8 cellular contexts compared by ENCODE assay signal in genomic region chr7:55367283-55367840, GRCh38. TPM values are rescaled to one million over a fixed set of nuclear protein-coding genes. Genes with fewer than 3 reads are reported as not detected.
DNase-seq lines count a peak whose midpoint lies in the region; ATAC-seq and TF ChIP-seq lines count a peak whose summit lies in the region.

No MANE protein-coding gene starts in this region.

- WGBS in liver = 94% methylated on average over 19 of the region's 19 CpGs
- WGBS in thymus = 95% methylated on average over 19 of the region's 19 CpGs

- no peaks in the 10 kb centered on the region for H3K36me3 ChIP-seq in liver (ENCODE audit: control insufficient read depth in 4 of 4, insufficient read depth in 3 of 4, low read depth in 1 of 4, low read length in 3 of 4)
- no peaks in the 10 kb centered on the region for H3K36me3 ChIP-seq in thymus (ENCODE audit: control insufficient read depth, insufficient read depth)

- H3K4me3 ChIP-seq in liver (ENCODE audit: low read depth in 1 of 3, low read length in 3 of 3) (peak overlapping the region in 2 of 3 donors; percentile 86 to 96), thymus (ENCODE audit: low read length) (peak overlapping the region; percentile 90)

- peak overlapping the region; percentile 99 for H3K27ac Mint-ChIP-seq in activated naive CD8-positive, alpha-beta T cell treated with anti-CD3 and anti-CD28 coated beads, Interleukin-2, amount 50 U/mL, for 24 hours

- no peak for TF ChIP-seq CTCF in liver (IDR thresholded peaks at IDR 0.05; ENCODE audit: low read depth, low read length, missing input control)

- no peak for DNase-seq in activated T-cell treated with anti-CD3 and anti-CD28 coated beads, Interleukin-2, amount 50 U/mL, for 4 hours
- no peak for DNase-seq in activated T-cell treated with anti-CD3 and anti-CD28 coated beads, Interleukin-2, amount 50 U/mL, for 48 hours
- DNase-seq in activated naive CD8-positive, alpha-beta T cell treated with anti-CD3 and anti-CD28 coated beads, Interleukin-2, amount 50 U/mL, for 24 hours = no peak
- DNase-seq in occipital lobe (lab: John Stamatoyannopoulos, UW) (no peak), glomerular visceral epithelial cell (ENCODE audit: extremely low spot score) (no peak)

- H3K36me3 Mint-ChIP-seq in activated T-cell treated with anti-CD3 and anti-CD28 coated beads, Interleukin-2, amount 50 U/mL, for 4 hours (ENCODE audit: insufficient read depth) = peaks cover 1% of the 10 kb centered on the region
- H3K36me3 Mint-ChIP-seq in activated naive CD8-positive, alpha-beta T cell treated with anti-CD3 and anti-CD28 coated beads, Interleukin-2, amount 50 U/mL, for 24 hours (ENCODE audit: low read depth) = peaks cover 20% of the 10 kb centered on the region

- H3K9me3 ChIP-seq in liver (ENCODE audit: control insufficient read depth in 4 of 4, low read length in 3 of 4) (no peaks in the 10 kb centered on the region), thymus (ENCODE audit: control insufficient read depth) (no peaks in the 10 kb centered on the region)

- no peaks in the 10 kb centered on the region for H3K27me3 Mint-ChIP-seq in activated T-cell treated with anti-CD3 and anti-CD28 coated beads, Interleukin-2, amount 50 U/mL, for 4 hours (ENCODE audit: low read depth)
- peaks cover 2% of the 10 kb centered on the region for H3K27me3 Mint-ChIP-seq in activated naive CD8-positive, alpha-beta T cell treated with anti-CD3 and anti-CD28 coated beads, Interleukin-2, amount 50 U/mL, for 24 hours

- H3K4me3 Mint-ChIP-seq in activated T-cell treated with anti-CD3 and anti-CD28 coated beads, Interleukin-2, amount 50 U/mL, for 4 hours = peak overlapping the region; percentile 98
- peak overlapping the region; percentile 98 for H3K4me3 Mint-ChIP-seq in activated naive CD8-positive, alpha-beta T cell treated with anti-CD3 and anti-CD28 coated beads, Interleukin-2, amount 50 U/mL, for 24 hours

- H3K27ac ChIP-seq in liver (ENCODE audit: low read depth in 1 of 2, low read length in 2 of 2) = no peak overlapping the region
- H3K27ac ChIP-seq in thymus (ENCODE audit: low read depth) = no peak overlapping the region

- H3K9ac ChIP-seq in liver (ENCODE audit: low read depth in 1 of 2, low read length in 2 of 2) = peak overlapping the region in 1 of 2 donors; percentile 98

- H3K4me1 Mint-ChIP-seq in activated T-cell treated with anti-CD3 and anti-CD28 coated beads, Interleukin-2, amount 50 U/mL, for 4 hours (ENCODE audit: low read depth) = peaks cover 35% of the 10 kb centered on the region
- H3K4me1 Mint-ChIP-seq in activated naive CD8-positive, alpha-beta T cell treated with anti-CD3 and anti-CD28 coated beads, Interleukin-2, amount 50 U/mL, for 24 hours = peaks cover 30% of the 10 kb centered on the region

- H3K27me3 ChIP-seq in liver (ENCODE audit: control insufficient read depth in 4 of 4, insufficient read depth in 4 of 4, low read length in 3 of 4) (no peaks in the 10 kb centered on the region), thymus (ENCODE audit: control insufficient read depth, insufficient read depth) (no peaks in the 10 kb centered on the region)

- H3K4me1 ChIP-seq in liver (ENCODE audit: control insufficient read depth in 4 of 4, insufficient read depth in 4 of 4, low read length in 3 of 4) = peaks cover 3 to 23% (median 21%) of the 10 kb centered on the region in 4 donors
- H3K4me1 ChIP-seq in thymus (ENCODE audit: control insufficient read depth, insufficient read depth, low read length) = peaks cover 8% of the 10 kb centered on the region

- no peaks in the 10 kb centered on the region for H3K9me3 Mint-ChIP-seq in activated T-cell treated with anti-CD3 and anti-CD28 coated beads, Interleukin-2, amount 50 U/mL, for 4 hours
- no peaks in the 10 kb centered on the region for H3K9me3 Mint-ChIP-seq in activated naive CD8-positive, alpha-beta T cell treated with anti-CD3 and anti-CD28 coated beads, Interleukin-2, amount 50 U/mL, for 24 hours

- ATAC-seq in activated T-cell treated with anti-CD3 and anti-CD28 coated beads, Interleukin-2, amount 50 U/mL, for 4 hours = no peak
- ATAC-seq in activated naive CD8-positive, alpha-beta T cell treated with anti-CD3 and anti-CD28 coated beads, Interleukin-2, amount 50 U/mL, for 24 hours = no peak
- ATAC-seq in HG02798 (IDR thresholded peaks at IDR 0.05; ENCODE audit: poor library complexity, unreplicated experiment) = no peak

- no peak for TF ChIP-seq RAD21 in liver (IDR thresholded peaks at IDR 0.05)

TF ChIP-seq in liver, 16 proteins besides CTCF, POLR2A, EP300 and RAD21:
- TF ChIP-seq FOXA1 (IDR thresholded peaks at IDR 0.05) (no peak), TAF1 (conservative IDR thresholded peaks at IDR 0.05) (no peak), HNF4A (conservative IDR thresholded peaks at IDR 0.05) (no peak), HNF4G (IDR thresholded peaks at IDR 0.05) (no peak), GABPA (IDR thresholded peaks at IDR 0.05 in 1 of 2, conservative IDR thresholded peaks at IDR 0.05 in 1 of 2) (no peak), NR2F2 (IDR thresholded peaks at IDR 0.05) (no peak), JUND (IDR thresholded peaks at IDR 0.05) (no peak), YY1 (IDR thresholded peaks at IDR 0.05) (no peak), ATF3 (IDR thresholded peaks at IDR 0.05) (no peak), EGR1 (IDR thresholded peaks at IDR 0.05; ENCODE audit: low read depth in 2 of 2) (no peak), RXRA (IDR thresholded peaks at IDR 0.05) (no peak), FOXA2 (IDR thresholded peaks at IDR 0.05) (no peak), MAX (IDR thresholded peaks at IDR 0.05) (no peak)
- TF ChIP-seq, protein P1, sequence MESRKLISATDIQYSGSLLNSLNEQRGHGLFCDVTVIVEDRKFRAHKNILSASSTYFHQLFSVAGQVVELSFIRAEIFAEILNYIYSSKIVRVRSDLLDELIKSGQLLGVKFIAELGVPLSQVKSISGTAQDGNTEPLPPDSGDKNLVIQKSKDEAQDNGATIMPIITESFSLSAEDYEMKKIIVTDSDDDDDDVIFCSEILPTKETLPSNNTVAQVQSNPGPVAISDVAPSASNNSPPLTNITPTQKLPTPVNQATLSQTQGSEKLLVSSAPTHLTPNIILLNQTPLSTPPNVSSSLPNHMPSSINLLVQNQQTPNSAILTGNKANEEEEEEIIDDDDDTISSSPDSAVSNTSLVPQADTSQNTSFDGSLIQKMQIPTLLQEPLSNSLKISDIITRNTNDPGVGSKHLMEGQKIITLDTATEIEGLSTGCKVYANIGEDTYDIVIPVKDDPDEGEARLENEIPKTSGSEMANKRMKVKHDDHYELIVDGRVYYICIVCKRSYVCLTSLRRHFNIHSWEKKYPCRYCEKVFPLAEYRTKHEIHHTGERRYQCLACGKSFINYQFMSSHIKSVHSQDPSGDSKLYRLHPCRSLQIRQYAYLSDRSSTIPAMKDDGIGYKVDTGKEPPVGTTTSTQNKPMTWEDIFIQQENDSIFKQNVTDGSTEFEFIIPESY (IDR thresholded peaks at IDR 0.05) = no peak
- TF ChIP-seq, protein P2, sequence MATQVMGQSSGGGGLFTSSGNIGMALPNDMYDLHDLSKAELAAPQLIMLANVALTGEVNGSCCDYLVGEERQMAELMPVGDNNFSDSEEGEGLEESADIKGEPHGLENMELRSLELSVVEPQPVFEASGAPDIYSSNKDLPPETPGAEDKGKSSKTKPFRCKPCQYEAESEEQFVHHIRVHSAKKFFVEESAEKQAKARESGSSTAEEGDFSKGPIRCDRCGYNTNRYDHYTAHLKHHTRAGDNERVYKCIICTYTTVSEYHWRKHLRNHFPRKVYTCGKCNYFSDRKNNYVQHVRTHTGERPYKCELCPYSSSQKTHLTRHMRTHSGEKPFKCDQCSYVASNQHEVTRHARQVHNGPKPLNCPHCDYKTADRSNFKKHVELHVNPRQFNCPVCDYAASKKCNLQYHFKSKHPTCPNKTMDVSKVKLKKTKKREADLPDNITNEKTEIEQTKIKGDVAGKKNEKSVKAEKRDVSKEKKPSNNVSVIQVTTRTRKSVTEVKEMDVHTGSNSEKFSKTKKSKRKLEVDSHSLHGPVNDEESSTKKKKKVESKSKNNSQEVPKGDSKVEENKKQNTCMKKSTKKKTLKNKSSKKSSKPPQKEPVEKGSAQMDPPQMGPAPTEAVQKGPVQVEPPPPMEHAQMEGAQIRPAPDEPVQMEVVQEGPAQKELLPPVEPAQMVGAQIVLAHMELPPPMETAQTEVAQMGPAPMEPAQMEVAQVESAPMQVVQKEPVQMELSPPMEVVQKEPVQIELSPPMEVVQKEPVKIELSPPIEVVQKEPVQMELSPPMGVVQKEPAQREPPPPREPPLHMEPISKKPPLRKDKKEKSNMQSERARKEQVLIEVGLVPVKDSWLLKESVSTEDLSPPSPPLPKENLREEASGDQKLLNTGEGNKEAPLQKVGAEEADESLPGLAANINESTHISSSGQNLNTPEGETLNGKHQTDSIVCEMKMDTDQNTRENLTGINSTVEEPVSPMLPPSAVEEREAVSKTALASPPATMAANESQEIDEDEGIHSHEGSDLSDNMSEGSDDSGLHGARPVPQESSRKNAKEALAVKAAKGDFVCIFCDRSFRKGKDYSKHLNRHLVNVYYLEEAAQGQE (IDR thresholded peaks at IDR 0.05) = no peak

RNA-seq across cellular contexts. Expression of gene LANCL2, which starts 2.2 kb away (rescaled TPM):
- total RNA-seq in activated T-cell treated with anti-CD3 and anti-CD28 coated beads, Interleukin-2, amount 50 U/mL, for 4 hours = 10 to 100 TPM; 23.3 to 26.4 (median 25.7) TPM
- total RNA-seq in liver = 10 to 100 TPM; 11.2 to 11.9 TPM
- 10 to 100 TPM in 1 of 2 donors, 1 to 10 TPM in 1; 6.2 to 10.4 TPM for polyA plus RNA-seq in liver
- 8.3 TPM for polyA plus RNA-seq in thymus
- total RNA-seq in occipital lobe = 40.2 TPM
